ENCODE assay signal across 29 cellular contexts in genomic region chr7:3271298-3271697, GRCh38.
"Had no signal": no experiment of that assay in that cellular context is flagged by ENCODE, and none has a peak within 500 bp of the region (broad histone marks: within the 10 kb centered on the region; RNA-seq: fewer than 3 reads in every experiment).

No MANE protein-coding gene starts in this region.

- H3K79me2 ChIP-seq: parathyroid adenoma had no signal

- ATAC-seq: naive thymus-derived CD4-positive, alpha-beta T cell; natural killer cell; psoas muscle; right cardiac atrium; sciatic nerve; stimulated activated memory B cell treated with anti-CD40 and anti-IgM and Interleukin-4, amounts not matched to agents 10 μg/mL and 1 μg/mL and 100 μg/mL, for 72 hours; stimulated activated naive CD8-positive, alpha-beta T cell treated with anti-CD3 and anti-CD28 coated beads, Interleukin-15, amount 100 ng/mL, for 72 hours; stimulated activated naive CD8-positive, alpha-beta T cell treated with anti-CD3 and anti-CD28 coated beads, Interleukin-15, Interleukin-2, amounts not matched to agents 100 U/mL and 50 U/mL, for 24 hours; upper lobe of right lung had no signal

- H3K4me3 ChIP-seq: neural progenitor cell, ovary, psoas muscle, skin epidermis, smooth muscle cell, spleen, suprapubic skin, testis, tibial artery, transverse colon, upper lobe of right lung, vagina had no signal

- H3K27me3 ChIP-seq: neural progenitor cell, ovary, testis, tibial artery, transverse colon, upper lobe of right lung, vagina had no signal

- H3K4me1 ChIP-seq: neural progenitor cell, parathyroid adenoma, psoas muscle, spleen, testis, transverse colon, upper lobe of right lung had no signal

- H3K9me3 ChIP-seq: ovary, psoas muscle, spleen, suprapubic skin, testis, tibial artery, transverse colon, upper lobe of right lung, vagina had no signal

- H2AFZ ChIP-seq: neural progenitor cell, parathyroid adenoma had no signal

- H3K9ac ChIP-seq: neural progenitor cell, parathyroid adenoma had no signal

- DNase-seq: naive thymus-derived CD4-positive, alpha-beta T cell; natural killer cell; occipital lobe; ovary; posterior cingulate gyrus; psoas muscle; right cardiac atrium; spleen; stimulated activated CD4-positive, alpha-beta T cell treated with anti-CD3 and anti-CD28 coated beads, Interleukin-12 subunit alpha, Interleukin-12 subunit beta, amount 100 ng/mL, for 4 hours; stimulated activated CD4-positive, alpha-beta T cell treated with anti-CD3 and anti-CD28 coated beads, Interleukin-1b, Interleukin-23, amount 100 ng/mL, for 48 hours; stimulated activated CD4-positive, alpha-beta T cell treated with anti-CD3 and anti-CD28 coated beads, Interleukin-4, amount 100 ng/mL, for 1 hour; stimulated activated CD4-positive, alpha-beta T cell treated with anti-CD3 and anti-CD28 coated beads, Interleukin-4, amount 100 ng/mL, for 4 hours; stimulated activated CD8-positive, alpha-beta memory T cell treated with anti-CD3 and anti-CD28 coated beads, Interleukin-4, amount 100 ng/mL, for 48 hours; stimulated activated naive CD4-positive, alpha-beta T cell; stimulated activated naive CD8-positive, alpha-beta T cell treated with anti-CD3 and anti-CD28 coated beads, Interleukin-15, amount 100 ng/mL, for 72 hours; stimulated activated naive CD8-positive, alpha-beta T cell treated with anti-CD3 and anti-CD28 coated beads, Interleukin-15, Interleukin-2, amounts not matched to agents 100 U/mL and 50 U/mL, for 24 hours; substantia nigra; testis; tibial artery; transverse colon; upper lobe of right lung had no signal

- H3K36me3 ChIP-seq: neural progenitor cell, ovary, spleen, suprapubic skin, tibial artery, transverse colon, upper lobe of right lung, vagina had no signal

- H3K27ac ChIP-seq: neural progenitor cell, ovary, parathyroid adenoma, psoas muscle, skin epidermis, spleen, suprapubic skin, testis, tibial artery, transverse colon, upper lobe of right lung, vagina had no signal

- H3K4me2 ChIP-seq: neural progenitor cell, smooth muscle cell had no signal
